In genomic region chr14:53952533-53952932, GRCh38 we compare ENCODE assay signal across 9 cellular contexts. TPM values are rescaled to one million over a fixed set of nuclear protein-coding genes. Genes with fewer than 3 reads are reported as not detected.
DNase-seq lines count a peak whose midpoint lies in the region; ATAC-seq and TF ChIP-seq lines count a peak whose summit lies in the region.
"Had no signal": no experiment of that assay in that cellular context is flagged by ENCODE, and none has a peak within 500 bp of the region (broad histone marks: within the 10 kb centered on the region; RNA-seq: fewer than 3 reads in every experiment).

No MANE protein-coding gene starts in this region.

- no peak overlapping the region for H3K27ac Mint-ChIP-seq in CD8-positive, alpha-beta T cell

- no peaks in the 10 kb centered on the region for H3K9me2 ChIP-seq in OCI-LY7 (ENCODE audit: insufficient read depth, low read length)

- H3K4me2 ChIP-seq in parathyroid adenoma (ENCODE audit: low read length) (peak overlapping the region; percentile 84), OCI-LY7 (ENCODE audit: low read length) (no peak overlapping the region)

- H3K27ac ChIP-seq in CD8-positive, alpha-beta T cell (ENCODE audit: low read depth, low read length), result no peak overlapping the region
- H3K27ac ChIP-seq in SJSA1 (no peak overlapping the region), parathyroid adenoma (peak overlapping the region; percentile 24), OCI-LY7 (ENCODE audit: low read depth, low read length, poor library complexity, severe bottlenecking) (no peak overlapping the region)

- no peaks in the 10 kb centered on the region for H3K36me3 ChIP-seq in CD8-positive, alpha-beta T cell (ENCODE audit: insufficient read depth, low read length)
- H3K36me3 ChIP-seq in SJSA1 (no peaks in the 10 kb centered on the region), parathyroid adenoma (ENCODE audit: control insufficient read depth, insufficient read depth, low read length) (no peaks in the 10 kb centered on the region), OCI-LY7 (ENCODE audit: insufficient read depth, low read length) (no peaks in the 10 kb centered on the region)

- H3K9ac ChIP-seq in parathyroid adenoma, result no peak overlapping the region

- H3K79me2 ChIP-seq in parathyroid adenoma, result no peaks in the 10 kb centered on the region
- H3K79me2 ChIP-seq in OCI-LY7 (ENCODE audit: insufficient read depth, low read depth, low read length), result no peaks in the 10 kb centered on the region

- no peaks in the 10 kb centered on the region for H3K9me3 Mint-ChIP-seq in CD8-positive, alpha-beta T cell

- CTCF ChIA-PET in CD8-positive, alpha-beta T cell (lab: Charles Lee), result no interaction called here
- CTCF ChIA-PET in OCI-LY7 (lab: Charles Lee; ENCODE audit: unreplicated experiment), result no interaction called here

- H2AFZ ChIP-seq in parathyroid adenoma (peak overlapping the region; percentile 84), OCI-LY7 (ENCODE audit: low read length) (no peak overlapping the region)

- H3K4me1 Mint-ChIP-seq in CD8-positive, alpha-beta T cell (ENCODE audit: low read depth), result peaks cover 34% of the 10 kb centered on the region

- H3K4me1 ChIP-seq in CD8-positive, alpha-beta T cell (ENCODE audit: insufficient read depth, low read length), result peaks cover 24% of the 10 kb centered on the region
- H3K4me1 ChIP-seq in SJSA1 (replicated peaks) (peaks cover 37% of the 10 kb centered on the region), parathyroid adenoma (peaks cover 6% of the 10 kb centered on the region), OCI-LY7 (ENCODE audit: insufficient read depth, low read length, poor library complexity, severe bottlenecking) (no peaks in the 10 kb centered on the region)

- TF ChIP-seq CTCF in CD8-positive, alpha-beta T cell (IDR thresholded peaks at IDR 0.05), result no peak
- TF ChIP-seq CTCF in fibroblast of villous mesenchyme (IDR thresholded peaks at IDR 0.05; ENCODE audit: insufficient read depth, low read depth, low read length), result no peak
- no peak for TF ChIP-seq CTCF in parathyroid adenoma (IDR thresholded peaks at IDR 0.05)
- no peak for TF ChIP-seq CTCF in OCI-LY7 (conservative IDR thresholded peaks at IDR 0.05; ENCODE audit: low read length)

- no peak overlapping the region for H3K4me3 ChIP-seq in CD8-positive, alpha-beta T cell (ENCODE audit: low read depth, low read length)
- H3K4me3 ChIP-seq in SJSA1, result peak overlapping the region; percentile 49
- peak overlapping the region; percentile 71 for H3K4me3 ChIP-seq in fibroblast of villous mesenchyme (ENCODE audit: low read depth, low read length)
- H3K4me3 ChIP-seq in parathyroid adenoma (ENCODE audit: low read depth, low read length), result peak overlapping the region; percentile 48
- H3K4me3 ChIP-seq in OCI-LY7 (ENCODE audit: low read depth, low read length, poor library complexity, severe bottlenecking), result no peak overlapping the region

- peak overlapping the region; percentile 22 for H3K4me3 Mint-ChIP-seq in CD8-positive, alpha-beta T cell

- H4K20me1 ChIP-seq in OCI-LY7 (ENCODE audit: insufficient read depth, low read length), result no peaks in the 10 kb centered on the region

- DNase-seq in CD8-positive, alpha-beta T cell, result no peak
- DNase-seq in SJSA1 (ENCODE audit: low read depth in 1 of 2, low spot score in 2 of 2) (peak in 1 of 2 experiments; percentile 7), fibroblast of villous mesenchyme (ENCODE audit: low read depth) (peak; percentile 69), NCI-H526 (lab: John Stamatoyannopoulos, UW) (no peak), OCI-LY7 (ENCODE audit: low spot score) (no peak)
- DNase-seq: NCI-H226 had no signal

- POLR2A ChIA-PET in CD8-positive, alpha-beta T cell (lab: Charles Lee), result no interaction called here
- POLR2A ChIA-PET in OCI-LY7 (lab: Charles Lee), result no interaction called here

- no peaks in the 10 kb centered on the region for H3K36me3 Mint-ChIP-seq in CD8-positive, alpha-beta T cell

- no peaks in the 10 kb centered on the region for H3K9me3 ChIP-seq in CD8-positive, alpha-beta T cell (ENCODE audit: low read length)
- no peaks in the 10 kb centered on the region for H3K9me3 ChIP-seq in SJSA1 (replicated peaks)
- H3K9me3 ChIP-seq in parathyroid adenoma (ENCODE audit: control insufficient read depth, low read length), result no peaks in the 10 kb centered on the region
- no peaks in the 10 kb centered on the region for H3K9me3 ChIP-seq in OCI-LY7 (ENCODE audit: low read length)

- no peak for ATAC-seq in CD8-positive, alpha-beta T cell
- ATAC-seq in GM18909 (IDR thresholded peaks at IDR 0.05; ENCODE audit: poor library complexity, unreplicated experiment) (no peak), GM21717 (IDR thresholded peaks at IDR 0.05; ENCODE audit: unreplicated experiment) (no peak)

- H3K27me3 Mint-ChIP-seq in CD8-positive, alpha-beta T cell (ENCODE audit: low read depth), result peaks cover 73% of the 10 kb centered on the region

- peaks cover 6% of the 10 kb centered on the region for H3K27me3 ChIP-seq in CD8-positive, alpha-beta T cell (ENCODE audit: insufficient read depth, low read length)
- H3K27me3 ChIP-seq in SJSA1 (replicated peaks) (peaks cover 39% of the 10 kb centered on the region), parathyroid adenoma (ENCODE audit: control insufficient read depth, insufficient read depth, low read length) (no peaks in the 10 kb centered on the region)

- BruUV-seq in OCI-LY7 (replicated peaks; lab: Mats Ljungman, UMichigan), result no TSS peak

- intact Hi-C loops in CD8-positive, alpha-beta T cell (cut with DNase I, micrococcal nuclease), result no loop called here
- intact Hi-C loops in OCI-LY7 (cut with micrococcal nuclease; ENCODE audit: unreplicated experiment), result no loop called here

RNA-seq across cellular contexts. Expression of gene BMP4, which starts 4.1 kb away (rescaled TPM):
- total RNA-seq in CD8-positive, alpha-beta T cell, result not detected
- total RNA-seq in SJSA1 (2014; rRNA removed; shearing (Covaris generic)), result 1.8 and 3.4 TPM in 2 replicates
- total RNA-seq in fibroblast of villous mesenchyme (9.9 and 11.0 TPM in 2 replicates), OCI-LY7 (2022) (not detected in 2 replicates)
- total RNA-seq in OCI-LY7 (2014; rRNA removed; shearing (Covaris generic)), result not detected in 2 replicates

Comparison
In these comparisons a context has a peak if more than half of its experiments do, and no peak if none do; other contexts are left out.
1. H3K4me3 ChIP-seq: peak in SJSA1 (single experiment), fibroblast of villous mesenchyme (single experiment) and parathyroid adenoma (single experiment); none in CD8-positive, alpha-beta T cell (single experiment) and OCI-LY7 (single experiment).